20 cellular contexts compared by ENCODE assay signal in genomic region chr2:232459419-232460035, GRCh38. TPM values are rescaled to one million over a fixed set of nuclear protein-coding genes. Genes with fewer than 3 reads are reported as not detected.
DNase-seq lines count a peak whose midpoint lies in the region; ATAC-seq and TF ChIP-seq lines count a peak whose summit lies in the region.
"Had no signal": no experiment of that assay in that cellular context is flagged by ENCODE, and none has a peak within 500 bp of the region (broad histone marks: within the 10 kb centered on the region; RNA-seq: fewer than 3 reads in every experiment).

No MANE protein-coding gene starts in this region.

- 85 to 96% (median 92%) methylated on average over 5 to 11 of the region's 11 CpGs for WGBS in spleen, 5 donors

- peaks cover 61% of the 10 kb centered on the region for H3K27me3 Mint-ChIP-seq in activated naive CD4-positive, alpha-beta T cell treated with anti-CD3 and anti-CD28 coated beads, Interleukin-2, amount 10 ng/mL, durations not matched to agents 7 days and 5 days

- no peak for TF ChIP-seq POLR2A in spleen (IDR thresholded peaks at IDR 0.05)

- no peaks in the 10 kb centered on the region for H3K4me1 ChIP-seq in spleen
- H3K4me1 ChIP-seq: BLaER1 treated with 17β-estradiol and CSF1 and Interleukin-3, amounts not matched to agents 10 nM and 100 nM had no signal

- no peak overlapping the region for H3K27ac Mint-ChIP-seq in activated naive CD4-positive, alpha-beta T cell treated with anti-CD3 and anti-CD28 coated beads, Interleukin-2, amount 10 ng/mL, durations not matched to agents 7 days and 5 days
- H3K27ac Mint-ChIP-seq: CD8-positive, alpha-beta T cell had no signal

- H3K27ac ChIP-seq in spleen, result no peak overlapping the region
- H3K27ac ChIP-seq: BLaER1 treated with 17β-estradiol and CSF1 and Interleukin-3, amounts not matched to agents 10 nM and 100 nM had no signal

- intact Hi-C loops in spleen (cut with DNase I; ENCODE audit: low total_unique reads), result loop anchor here (10.0 kb wide), 1 partner anchor 65 kb away; the partner anchor contains the start of genes CHRND and PRSS56

- H3K4me1 Mint-ChIP-seq in activated naive CD4-positive, alpha-beta T cell treated with anti-CD3 and anti-CD28 coated beads, Interleukin-2, amount 10 ng/mL, durations not matched to agents 7 days and 5 days, result no peaks in the 10 kb centered on the region

- no peaks in the 10 kb centered on the region for H3K9me3 Mint-ChIP-seq in activated naive CD4-positive, alpha-beta T cell treated with anti-CD3 and anti-CD28 coated beads, Interleukin-2, amount 10 ng/mL, durations not matched to agents 7 days and 5 days
- H3K9me3 Mint-ChIP-seq: CD8-positive, alpha-beta T cell had no signal

- H3K9me3 ChIP-seq in spleen, result no peaks in the 10 kb centered on the region
- H3K9me3 ChIP-seq: BLaER1 treated with 17β-estradiol and CSF1 and Interleukin-3, amounts not matched to agents 10 nM and 100 nM had no signal

- no peak overlapping the region for H3K4me3 ChIP-seq in H7 (ENCODE audit: insufficient read depth, low read depth, low read length)
- H3K4me3 ChIP-seq in spleen, result no peak overlapping the region
- H3K4me3 ChIP-seq: BLaER1 treated with 17β-estradiol and CSF1 and Interleukin-3, amounts not matched to agents 10 nM and 100 nM had no signal

- CTCF ChIA-PET in activated naive CD4-positive, alpha-beta T cell treated with anti-CD3 and anti-CD28 coated beads, Interleukin-2, amount 10 ng/mL, durations not matched to agents 7 days and 5 days (lab: Charles Lee), result no interaction called here

- H3K36me3 ChIP-seq in H7 (replicated peaks; ENCODE audit: control insufficient read depth, insufficient read depth, low read length) (no peaks in the 10 kb centered on the region), spleen (no peaks in the 10 kb centered on the region)
- H3K36me3 ChIP-seq: BLaER1 treated with 17β-estradiol and CSF1 and Interleukin-3, amounts not matched to agents 10 nM and 100 nM had no signal

- DNase-seq in activated naive CD4-positive, alpha-beta T cell treated with anti-CD3 and anti-CD28 coated beads, Interleukin-2, amount 10 ng/mL, durations not matched to agents 7 days and 5 days, result peak; percentile 6
- DNase-seq in activated naive CD4-positive, alpha-beta T cell (lab: John Stamatoyannopoulos, UW), result no peak
- DNase-seq in H7 (peak; percentile 27), left lobe of liver (ENCODE audit: low spot score) (peak; percentile 29), spleen (peak; percentile 53), A172 (ENCODE audit: low spot score) (no peak), NCI-H524 (lab: John Stamatoyannopoulos, UW) (no peak)
- DNase-seq: CD8-positive, alpha-beta T cell; DMS79; GOT3; KBM-7; NCI-H1105; NCI-H2081; NCI-H524 treated with DMSO at 0.1 percent for 48 hours; SHP77 treated with DMSO at 0.1 percent for 48 hours had no signal

- no peaks in the 10 kb centered on the region for H3K36me3 Mint-ChIP-seq in activated naive CD4-positive, alpha-beta T cell treated with anti-CD3 and anti-CD28 coated beads, Interleukin-2, amount 10 ng/mL, durations not matched to agents 7 days and 5 days
- H3K36me3 Mint-ChIP-seq: CD8-positive, alpha-beta T cell had no signal

- TF ChIP-seq CTCF in spleen (IDR thresholded peaks at IDR 0.05 in 8 of 11, conservative IDR thresholded peaks at IDR 0.05 in 3 of 11), result no peak

- no peak for ATAC-seq in left lobe of liver
- ATAC-seq in HG02588 (IDR thresholded peaks at IDR 0.05; ENCODE audit: unreplicated experiment), result no peak
- ATAC-seq: CD8-positive, alpha-beta T cell; HepG2 had no signal

- no peak overlapping the region for H3K4me3 Mint-ChIP-seq in activated naive CD4-positive, alpha-beta T cell treated with anti-CD3 and anti-CD28 coated beads, Interleukin-2, amount 10 ng/mL, durations not matched to agents 7 days and 5 days
- H3K4me3 Mint-ChIP-seq: CD8-positive, alpha-beta T cell had no signal

- H3K27me3 ChIP-seq in H7 (ENCODE audit: control insufficient read depth, insufficient read depth, low read length) (no peaks in the 10 kb centered on the region), spleen (replicated peaks in 1 of 7) (peaks cover 0 to 53% (median 14%) of the 10 kb centered on the region in 7 donors)
- H3K27me3 ChIP-seq: BLaER1 treated with 17β-estradiol and CSF1 and Interleukin-3, amounts not matched to agents 10 nM and 100 nM had no signal

RNA-seq across cellular contexts. Expression of gene ALPI, which starts 3.6 kb away (rescaled TPM):
- total RNA-seq in H7 (2014; rRNA removed; shearing (Covaris generic)), result 0.10 TPM in 1 of 2 replicates, not detected in the other
- total RNA-seq in left lobe of liver, result not detected
- not detected for total RNA-seq in spleen
- polyA plus RNA-seq in spleen, result not detected
- total RNA-seq in A172 (2014; rRNA removed; shearing (Covaris generic)), result not detected in 2 replicates
- total RNA-seq: A673; CD8-positive, alpha-beta T cell; HepG2; RPMI7951 had no signal
- polyA plus RNA-seq: HepG2 had no signal

RNA-seq across cellular contexts. Expression of gene ECEL1, which starts 28.1 kb away (rescaled TPM):
- 12.5 and 17.2 TPM in 2 replicates for total RNA-seq in H7 (2014; rRNA removed; shearing (Covaris generic))
- total RNA-seq in left lobe of liver (0.48 TPM), spleen (10 to 100 TPM in 2 of 7 donors, under 1 TPM in 3, not detected in 2; 0.17 to 23.1 (median 0.34) TPM)
- polyA plus RNA-seq in spleen, result 1 to 10 TPM in 1 of 3 donors, under 1 TPM in 2; 0.10 to 1.6 (median 0.30) TPM
- not detected in 2 replicates for total RNA-seq in A172 (2014; rRNA removed; shearing (Covaris generic))
- total RNA-seq: CD8-positive, alpha-beta T cell; HepG2; RPMI7951 had no signal
- polyA plus RNA-seq: HepG2 had no signal

RNA-seq across cellular contexts. Expression of gene ALPG, which starts 52.9 kb away (rescaled TPM):
- 0.21 and 0.89 TPM in 2 replicates for total RNA-seq in H7 (2014; rRNA removed; shearing (Covaris generic))
- total RNA-seq in left lobe of liver, result not detected
- total RNA-seq in spleen, result not detected
- not detected for polyA plus RNA-seq in spleen
- 0.12 TPM in 1 of 2 replicates, not detected in the other for total RNA-seq in A172 (2014; rRNA removed; shearing (Covaris generic))
- total RNA-seq: A673; CD8-positive, alpha-beta T cell; HepG2; RPMI7951 had no signal
- polyA plus RNA-seq: HepG2 had no signal

Comparison
In these comparisons a context has a peak if more than half of its experiments do, and no peak if none do; other contexts are left out.
1. DNase-seq: peak in activated naive CD4-positive, alpha-beta T cell treated with anti-CD3 and anti-CD28 coated beads, Interleukin-2, amount 10 ng/mL, durations not matched to agents 7 days and 5 days (single experiment), H7 (single experiment), left lobe of liver (single experiment) and spleen (single experiment); none in activated naive CD4-positive, alpha-beta T cell (0 of 4), A172 (single experiment) and NCI-H524 (0 of 2).